ENCODE assay signal across 14 cellular contexts in the genomic region with DNA sequence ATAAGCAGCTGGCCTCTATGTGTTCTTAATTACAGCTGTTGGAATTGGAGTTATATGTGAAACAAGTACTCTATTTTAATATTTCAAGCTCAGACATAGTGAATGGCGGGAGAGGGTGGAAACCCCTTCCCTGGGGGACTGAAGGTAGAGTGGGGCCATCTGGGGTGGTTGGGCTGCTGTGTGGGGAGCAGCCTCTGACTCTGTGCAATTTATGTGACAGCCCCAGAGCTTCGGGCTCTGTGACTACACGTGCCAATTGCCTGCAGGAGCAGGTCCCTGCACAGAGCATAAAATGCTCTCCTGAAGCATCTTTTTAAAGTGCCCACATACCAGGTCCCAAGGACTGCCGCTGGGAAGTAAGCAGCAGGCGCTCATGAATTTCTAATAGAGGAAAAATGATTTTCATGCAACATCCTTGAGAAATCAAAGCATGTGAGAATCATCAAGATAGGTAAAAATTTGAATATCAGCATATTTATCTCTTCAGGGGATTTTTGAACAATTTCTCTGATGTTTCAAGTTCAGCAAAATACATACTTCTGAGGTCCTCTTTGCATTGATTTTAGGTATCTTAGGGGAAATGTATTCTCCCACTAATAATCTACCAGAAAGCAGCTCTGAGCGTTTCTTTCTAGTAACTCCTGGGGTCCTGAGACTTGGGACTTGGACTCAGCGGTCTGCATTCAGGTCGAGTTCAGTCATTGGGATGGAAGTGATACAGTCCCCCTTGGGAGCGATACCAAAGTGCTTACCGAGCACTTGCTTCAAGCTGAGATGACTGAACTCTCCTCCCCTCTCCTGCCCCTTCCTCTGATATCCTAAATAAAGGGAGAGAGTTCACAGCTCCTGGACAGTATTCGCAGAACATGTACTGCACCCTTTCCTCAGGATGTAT. TPM values are rescaled to one million over a fixed set of nuclear protein-coding genes. Genes with fewer than 3 reads are reported as not detected.
DNase-seq lines count a peak whose midpoint lies in the region; ATAC-seq, FAIRE-seq and TF ChIP-seq lines count a peak whose summit lies in the region.
"Had no signal": no experiment of that assay in that cellular context is flagged by ENCODE, and none has a peak within 500 bp of the region (broad histone marks: within the 10 kb centered on the region; RNA-seq: fewer than 3 reads in every experiment).

No MANE protein-coding gene starts in this region.

- TF ChIP-seq CTCF in left ventricle myocardium inferior (IDR thresholded peaks at IDR 0.05; ENCODE audit: borderline replicate concordance) (no peak), H1 (IDR thresholded peaks at IDR 0.05; ENCODE audit: control extremely low read depth in 1 of 3, insufficient read depth in 1 of 3, low read depth in 1 of 3, low read length in 3 of 3) (no peak), neural cell (IDR thresholded peaks at IDR 0.05; ENCODE audit: poor library complexity, severe bottlenecking) (no peak), vagina (IDR thresholded peaks at IDR 0.05) (no peak)

- intact Hi-C loops in left ventricle myocardium inferior (cut with micrococcal nuclease) = no loop called here
- intact Hi-C loops in left ventricle myocardium superior (cut with micrococcal nuclease) = no loop called here
- intact Hi-C loops in vagina (cut with DNase I) = no loop called here

- no peak overlapping the region for H2BK120ac ChIP-seq in H1 (replicated peaks; ENCODE audit: low read depth, low read length)

- no peak overlapping the region for H3K4me3 ChIP-seq in left ventricle myocardium inferior
- no peak overlapping the region for H3K4me3 ChIP-seq in H1 (ENCODE audit: extremely low read depth in 1 of 4, insufficient read depth in 2 of 4, low read depth in 3 of 4, low read length in 4 of 4)
- peak overlapping the region; percentile 37 for H3K4me3 ChIP-seq in neural cell (ENCODE audit: low read length)
- H3K4me3 ChIP-seq in vagina = no peak overlapping the region

- H3K4me1 ChIP-seq in left ventricle myocardium inferior = peaks cover 16% of the 10 kb centered on the region
- H3K4me1 ChIP-seq in H1 (replicated peaks in 1 of 4; ENCODE audit: control insufficient read depth in 3 of 4, insufficient read depth in 4 of 4, low read length in 3 of 4) = no peaks in the 10 kb centered on the region
- H3K4me1 ChIP-seq in vagina = peaks cover 18% of the 10 kb centered on the region

- H3K9me2 ChIP-seq in neural cell (ENCODE audit: insufficient read depth, low read length) = no peaks in the 10 kb centered on the region

- no peak for TF ChIP-seq RAD21 in H1 (IDR thresholded peaks at IDR 0.05 in 1 of 2, conservative IDR thresholded peaks at IDR 0.05 in 1 of 2; ENCODE audit: low read depth in 2 of 2, low read length in 2 of 2)
- no peak for TF ChIP-seq RAD21 in neural cell (conservative IDR thresholded peaks at IDR 0.05)

- no peak for TF ChIP-seq EP300 in H1 (IDR thresholded peaks at IDR 0.05; ENCODE audit: borderline replicate concordance in 1 of 2, low read depth in 2 of 2, low read length in 2 of 2)
- no peak for TF ChIP-seq EP300 in neural cell (conservative IDR thresholded peaks at IDR 0.05; ENCODE audit: poor library complexity, severe bottlenecking)

- no peak overlapping the region for H2AFZ ChIP-seq in H1 (ENCODE audit: low read length)
- no peak overlapping the region for H2AFZ ChIP-seq in neural cell (ENCODE audit: low read depth, low read length)

- H3K23me2 ChIP-seq in H1 (ENCODE audit: low read depth, low read length) = no peaks in the 10 kb centered on the region

- WGBS in H1 (ENCODE audit: extremely low coverage in 1 of 2, insufficient coverage in 1 of 2, insufficient read length in 1 of 2, insufficient replicate concordance in 2 of 2, low coverage in 1 of 2, low lambda C conversion rate in 2 of 2, missing lambda C conversion rate in 1 of 2), 2 experiments = 75% methylated on average over 11 of the region's 11 CpGs; no CpG with 5 or more reads in 1 of the 2 experiments

- POLR2A ChIA-PET in H1 (lab: Charles Lee; ENCODE audit: partially characterized antibody) = no interaction called here

- no peak overlapping the region for H3K14ac ChIP-seq in H1 (ENCODE audit: insufficient read length)

- no peak overlapping the region for H2BK5ac ChIP-seq in H1 (ENCODE audit: low read depth, low read length)

- H3K27ac ChIP-seq in left ventricle myocardium inferior (replicated peaks) (peak overlapping the region; percentile 37), H1 (ENCODE audit: low read depth, low read length) (no peak overlapping the region), neural cell (ENCODE audit: low read length) (no peak overlapping the region), vagina (peak overlapping the region; percentile 75)

- peak overlapping the region; percentile 14; the same call in 1 of the 2 replicates for H4K8ac ChIP-seq in H1 (ENCODE audit: extremely low read depth, insufficient read depth, low read length)

- no peak for FAIRE-seq in H1 (lab: Jason Lieb, UNC)
- FAIRE-seq: kidney, small intestine had no signal

- H3K79me2 ChIP-seq in H1 (ENCODE audit: control insufficient read depth in 1 of 2, insufficient read depth in 2 of 2, low read length in 2 of 2) = no peaks in the 10 kb centered on the region
- H3K79me2 ChIP-seq in neural cell (replicated peaks; ENCODE audit: insufficient read depth, low read length) = no peaks in the 10 kb centered on the region

- no peaks in the 10 kb centered on the region for H3F3A ChIP-seq in neural cell (ENCODE audit: insufficient read depth, low read length, poor library complexity, severe bottlenecking)

- H2BK15ac ChIP-seq in H1 (ENCODE audit: low read length) = no peak overlapping the region

- no peaks in the 10 kb centered on the region for H4K20me1 ChIP-seq in H1 (replicated peaks in 1 of 2; ENCODE audit: control insufficient read depth in 1 of 2, insufficient read depth in 2 of 2, low read length in 2 of 2)
- H4K20me1 ChIP-seq in neural cell (ENCODE audit: insufficient read depth) = no peaks in the 10 kb centered on the region

- ATAC-seq in left ventricle myocardium superior (no peak), HG02973 (IDR thresholded peaks at IDR 0.05; ENCODE audit: unreplicated experiment) (no peak), GM19397 (IDR thresholded peaks at IDR 0.05; ENCODE audit: unreplicated experiment) (no peak)
- ATAC-seq: naive thymus-derived CD8-positive, alpha-beta T cell had no signal

- no peak overlapping the region for H3K4ac ChIP-seq in H1 (replicated peaks; ENCODE audit: insufficient read length, low read depth, low read length)

- no peak overlapping the region for H3K4me2 ChIP-seq in H1 (ENCODE audit: insufficient read depth in 1 of 2, low read depth in 2 of 2, low read length in 2 of 2)
- H3K4me2 ChIP-seq in neural cell (ENCODE audit: low read length) = no peak overlapping the region

- H3K27me3 ChIP-seq in left ventricle myocardium inferior (ENCODE audit: low read depth) = no peaks in the 10 kb centered on the region
- H3K27me3 ChIP-seq in H1 (replicated peaks in 1 of 4; ENCODE audit: control insufficient read depth in 3 of 4, extremely low read depth in 1 of 4, insufficient read depth in 3 of 4, low read length in 3 of 4) = no peaks in the 10 kb centered on the region
- no peaks in the 10 kb centered on the region for H3K27me3 ChIP-seq in neural cell (ENCODE audit: insufficient read depth, low read depth, low read length)
- no peaks in the 10 kb centered on the region for H3K27me3 ChIP-seq in vagina

- no peaks in the 10 kb centered on the region for H3K79me1 ChIP-seq in H1 (ENCODE audit: low read depth, low read length)

- H2BK12ac ChIP-seq in H1 (ENCODE audit: low read depth, low read length) = no peak overlapping the region

- H3K56ac ChIP-seq in H1 (replicated peaks; ENCODE audit: insufficient read length, low read depth, low read length) = no peak overlapping the region

- H4K5ac ChIP-seq in H1 (ENCODE audit: insufficient read length, low read depth, low read length) = no peak overlapping the region

- H2BK20ac ChIP-seq in H1 (ENCODE audit: low read length) = no peak overlapping the region

- CTCF ChIA-PET in H1 (lab: Charles Lee; ENCODE audit: partially characterized antibody) = interaction anchor here (0.8 to 2.3 kb wide), 4 partner anchors 9 to 786 kb away, joined by 3 to 10 read pairs (median 3); no protein-coding TSS in a partner anchor

- H4K91ac ChIP-seq in H1 (replicated peaks; ENCODE audit: insufficient read length, low read length) = no peak overlapping the region

- no peak overlapping the region for H2AK5ac ChIP-seq in H1 (ENCODE audit: low read depth, low read length)

- no peak overlapping the region for H3K23ac ChIP-seq in H1 (ENCODE audit: insufficient read length)

- H3K36me3 ChIP-seq in left ventricle myocardium inferior (no peaks in the 10 kb centered on the region), H1 (ENCODE audit: control insufficient read depth in 2 of 4, insufficient read depth in 4 of 4, low read length in 3 of 4) (no peaks in the 10 kb centered on the region), neural cell (ENCODE audit: insufficient read depth, low read length) (no peaks in the 10 kb centered on the region), vagina (no peaks in the 10 kb centered on the region)

- no peaks in the 10 kb centered on the region for H3K9me3 ChIP-seq in left ventricle myocardium inferior (replicated peaks)
- H3K9me3 ChIP-seq in H1 (ENCODE audit: insufficient read depth in 2 of 2, low read depth in 1 of 2, low read length in 1 of 2) = no peaks in the 10 kb centered on the region
- H3K9me3 ChIP-seq in neural cell (ENCODE audit: low read length) = no peaks in the 10 kb centered on the region
- no peaks in the 10 kb centered on the region for H3K9me3 ChIP-seq in vagina
- H3K9me3 ChIP-seq: Caco-2 had no signal

- H3K18ac ChIP-seq in H1 (ENCODE audit: extremely low read depth, low read length) = no peak overlapping the region

- H3K9ac ChIP-seq in H1 (replicated peaks in 1 of 4; ENCODE audit: extremely low read depth in 1 of 4, low read depth in 3 of 4, low read length in 3 of 4) = no peak overlapping the region
- H3K9ac ChIP-seq in neural cell (ENCODE audit: low read length) = no peak overlapping the region

- TF ChIP-seq POLR2A in H1 (IDR thresholded peaks at IDR 0.05; ENCODE audit: control extremely low read depth in 1 of 2, low read depth in 2 of 2, low read length in 2 of 2) (no peak), vagina (IDR thresholded peaks at IDR 0.05) (no peak)

- DNase-seq in left ventricle myocardium inferior (no peak), left ventricle myocardium superior (no peak), H1 (ENCODE audit: low read depth in 1 of 2, low spot score in 2 of 2) (no peak), vagina (ENCODE audit: extremely low spot score in 2 of 2) (no peak), medulla oblongata (ENCODE audit: extremely low spot score) (no peak)
- DNase-seq: Caco-2; kidney; MV-4-11; naive thymus-derived CD8-positive, alpha-beta T cell; NCI-H345; small intestine had no signal

RNA-seq across cellular contexts. Expression of a gene that starts 40.0 kb away (rescaled TPM):
- total RNA-seq in left ventricle myocardium inferior (0.08 TPM), left ventricle myocardium superior (0.20 TPM), vagina (not detected)
- 0.28 TPM in 1 of 2 replicates, not detected in the other for total RNA-seq in H1 (2021; fragmentation: NEBNext Ultra II Directional; extraction: Animal tissue kit (Norgen Biotek cat#: 25700))
- polyA plus RNA-seq in H1 (2011; rRNA removed) (0.08 and 0.09 TPM in 2 replicates), neural cell (6.9 and 8.2 TPM in 2 replicates)
- 0.09 TPM for polyA plus RNA-seq in H1 (2011; cell fraction: cytosol; rRNA removed)
- 0.17 TPM for polyA plus RNA-seq in H1 (2011; cell fraction: nucleus; rRNA removed)
- polyA plus RNA-seq in H1 (2012, experiment 1 of 2) = 0.17 to 0.23 TPM (median 0.22 TPM) in 3 of 4 replicates, not detected in the other
- polyA plus RNA-seq in H1 (2012, experiment 2 of 2) = not detected
- polyA plus RNA-seq in H1 (2013, experiment 1 of 2) = 0.16 TPM
- polyA plus RNA-seq in H1 (2013, experiment 2 of 2) = 0.07 TPM
- 0.44 and 0.69 TPM in 2 replicates for polyA minus RNA-seq in H1 (2011; rRNA and poly(A)+ RNA removed)
- not detected for polyA minus RNA-seq in H1 (2011; cell fraction: cytosol; rRNA and poly(A)+ RNA removed)
- polyA minus RNA-seq in H1 (2011; cell fraction: nucleus; rRNA and poly(A)+ RNA removed) = not detected
- polyA minus RNA-seq in neural cell = 5.8 and 13.6 TPM in 2 replicates

Comparison
In these comparisons a context has a peak if more than half of its experiments do, and no peak if none do; other contexts are left out.
1. H3K27ac ChIP-seq: peak in left ventricle myocardium inferior (single experiment) and vagina (single experiment); none in H1 (single experiment) and neural cell (single experiment).